8 cellular contexts compared by ENCODE assay signal in the genomic region with DNA sequence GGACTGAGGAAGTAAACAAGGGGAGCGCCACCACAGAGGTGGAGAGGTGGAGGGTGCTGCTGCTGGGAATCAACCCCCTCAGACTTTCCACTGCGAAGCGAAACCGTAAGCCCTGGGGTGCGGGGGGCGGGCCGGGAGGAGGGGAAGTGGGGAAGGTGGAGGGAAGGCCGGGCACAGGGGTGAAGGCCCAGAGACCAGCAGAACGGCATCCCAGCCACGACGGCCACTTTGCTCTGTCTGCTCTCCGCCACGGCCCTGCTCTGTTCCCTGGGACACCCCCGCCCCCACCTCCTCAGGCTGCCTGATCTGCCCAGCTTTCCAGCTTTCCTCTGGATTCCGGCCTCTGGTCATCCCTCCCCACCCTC. TPM values are rescaled to one million over a fixed set of nuclear protein-coding genes. Genes with fewer than 3 reads are reported as not detected.
A peak's percentile ranks its signal among the peaks of the same experiment; 100 is the strongest.
DNase-seq lines count a peak whose midpoint lies in the region; ATAC-seq and TF ChIP-seq lines count a peak whose summit lies in the region.

A gene (plus strand): TSS at position 190 of the 365 bp plus-strand sequence. CDS start 333 bp downstream, outside the sequence.

- H3K27me3 ChIP-seq in CD4-positive, CD25-positive, alpha-beta regulatory T cell (ENCODE audit: control insufficient read depth, insufficient read depth, low read length), result peaks cover 14% of the 10 kb centered on the region
- peaks cover 7% of the 10 kb centered on the region for H3K27me3 ChIP-seq in smooth muscle cell (ENCODE audit: low read depth)

- H3K9me3 ChIP-seq in CD4-positive, CD25-positive, alpha-beta regulatory T cell (ENCODE audit: control insufficient read depth in 2 of 2, low read length in 2 of 2), result no peaks in the 10 kb centered on the region
- no peaks in the 10 kb centered on the region for H3K9me3 ChIP-seq in smooth muscle cell (replicated peaks; ENCODE audit: low read depth)

- peaks cover 44% of the 10 kb centered on the region for H3K4me1 ChIP-seq in CD4-positive, CD25-positive, alpha-beta regulatory T cell (ENCODE audit: control insufficient read depth, insufficient read depth, low read length, poor library complexity, severe bottlenecking)
- peaks cover 40% of the 10 kb centered on the region for H3K4me1 ChIP-seq in smooth muscle cell (ENCODE audit: low read depth)

- H3K4me2 ChIP-seq in smooth muscle cell, result peak within 1 kb of the TSS; percentile 77

- H3K4me3 ChIP-seq in CD4-positive, CD25-positive, alpha-beta regulatory T cell (ENCODE audit: low read depth, low read length), result no peak within 1 kb of the TSS
- H3K4me3 ChIP-seq in smooth muscle cell (peak within 1 kb of the TSS; percentile 31), foreskin fibroblast (ENCODE audit: low read depth in 1 of 2, low read length in 2 of 2) (no peak within 1 kb of the TSS)

- peaks cover 16% of the 10 kb centered on the region for H3K79me2 ChIP-seq in smooth muscle cell (ENCODE audit: low read depth)

- H3K36me3 ChIP-seq in CD4-positive, CD25-positive, alpha-beta regulatory T cell (ENCODE audit: control insufficient read depth, insufficient read depth, low read length), result no peaks in the 10 kb centered on the region
- H3K36me3 ChIP-seq in smooth muscle cell (ENCODE audit: low read depth), result no peaks in the 10 kb centered on the region

- H3K9ac ChIP-seq in smooth muscle cell (ENCODE audit: low read depth), result no peak within 1 kb of the TSS

- peak within 1 kb of the TSS; percentile 46 to 74 (median 62) for H3K4me3 Mint-ChIP-seq in CD4-positive, CD25-positive, alpha-beta regulatory T cell
- H3K4me3 Mint-ChIP-seq in WTC11, result peak within 1 kb of the TSS; percentile 68
- H3K4me3 Mint-ChIP-seq in effector memory CD8-positive, alpha-beta T cell, result peak within 1 kb of the TSS; percentile 89 to 90

- POLR2A ChIA-PET in WTC11 (lab: Charles Lee), result interaction anchor here (1.0 to 1.5 kb wide), 2 partner anchors 16 to 24 kb away, joined by 3 to 4 read pairs; no protein-coding TSS in a partner anchor

- no peak for TF ChIP-seq CTCF in WTC11 (IDR thresholded peaks at IDR 0.05)
- TF ChIP-seq CTCF in smooth muscle cell (IDR thresholded peaks at IDR 0.05; ENCODE audit: borderline replicate concordance, insufficient read depth, poor library complexity, severe bottlenecking), result no peak
- TF ChIP-seq CTCF in foreskin fibroblast (IDR thresholded peaks at IDR 0.05; ENCODE audit: low read depth, low read length), result no peak

- H3K27me3 Mint-ChIP-seq in CD4-positive, CD25-positive, alpha-beta regulatory T cell, result peaks cover 49% of the 10 kb centered on the region
- H3K27me3 Mint-ChIP-seq in WTC11 (ENCODE audit: low read depth), result peaks cover 53% of the 10 kb centered on the region
- H3K27me3 Mint-ChIP-seq in effector memory CD8-positive, alpha-beta T cell, result peaks cover 0 to 14% of the 10 kb centered on the region in 2 donors

- WGBS in smooth muscle cell (ENCODE audit: low lambda C conversion rate), result 33% methylated on average over 6 of the region's 15 CpGs

- no peaks in the 10 kb centered on the region for H3K36me3 Mint-ChIP-seq in CD4-positive, CD25-positive, alpha-beta regulatory T cell
- peaks cover 13% of the 10 kb centered on the region for H3K36me3 Mint-ChIP-seq in WTC11
- H3K36me3 Mint-ChIP-seq in effector memory CD8-positive, alpha-beta T cell (ENCODE audit: insufficient read depth), result peaks cover 31% of the 10 kb centered on the region

- CTCF ChIA-PET in WTC11 (lab: Charles Lee), result interaction anchor here (0.9 to 10.5 kb wide), 7 partner anchors 9 to 235 kb away, joined by 3 to 234 read pairs (median 4); a partner anchor contains a TSS

- peak within 1 kb of the TSS; percentile 33 for H3K27ac ChIP-seq in CD4-positive, CD25-positive, alpha-beta regulatory T cell (ENCODE audit: insufficient read depth, low read length, poor library complexity, severe bottlenecking)
- no peak within 1 kb of the TSS for H3K27ac ChIP-seq in smooth muscle cell (ENCODE audit: low read depth)

- H3F3A ChIP-seq in smooth muscle cell (ENCODE audit: low read depth), result peaks cover 5% of the 10 kb centered on the region

- DNase-seq in CD4-positive, CD25-positive, alpha-beta regulatory T cell, result no peak
- DNase-seq in WTC11 (ENCODE audit: low spot score), result no peak
- DNase-seq in effector memory CD8-positive, alpha-beta T cell, result no peak
- DNase-seq in smooth muscle cell (lab: John Stamatoyannopoulos, UW; ENCODE audit: unreplicated experiment), result no peak
- DNase-seq in foreskin fibroblast, result no peak
- no peak for DNase-seq in NOMO-1 (lab: John Stamatoyannopoulos, UW; ENCODE audit: unreplicated experiment in 2 of 2)

- H4K20me1 ChIP-seq in smooth muscle cell (ENCODE audit: low read depth), result peaks cover 40% of the 10 kb centered on the region

- no peak within 1 kb of the TSS for H2AFZ ChIP-seq in smooth muscle cell (ENCODE audit: low read depth)

- ATAC-seq in CD4-positive, CD25-positive, alpha-beta regulatory T cell (ENCODE audit: low read depth in 2 of 2), result no peak
- ATAC-seq in WTC11, result no peak
- no peak for ATAC-seq in effector memory CD8-positive, alpha-beta T cell (replicated peaks)
- ATAC-seq in HG02884 (IDR thresholded peaks at IDR 0.05; ENCODE audit: unreplicated experiment), result no peak
- ATAC-seq in HG03460 (IDR thresholded peaks at IDR 0.05; ENCODE audit: unreplicated experiment), result no peak

- H3K9me3 Mint-ChIP-seq in CD4-positive, CD25-positive, alpha-beta regulatory T cell, result no peaks in the 10 kb centered on the region
- H3K9me3 Mint-ChIP-seq in WTC11, result no peaks in the 10 kb centered on the region
- H3K9me3 Mint-ChIP-seq in effector memory CD8-positive, alpha-beta T cell, result no peaks in the 10 kb centered on the region

- peak within 1 kb of the TSS; percentile 9 to 71 (median 59) for H3K27ac Mint-ChIP-seq in CD4-positive, CD25-positive, alpha-beta regulatory T cell
- peak within 1 kb of the TSS; percentile 42; the same call in 1 of the 2 replicates for H3K27ac Mint-ChIP-seq in WTC11
- peak within 1 kb of the TSS; percentile 91 to 92 for H3K27ac Mint-ChIP-seq in effector memory CD8-positive, alpha-beta T cell

- peaks cover 0 to 60% (median 14%) of the 10 kb centered on the region in 4 donors for H3K4me1 Mint-ChIP-seq in CD4-positive, CD25-positive, alpha-beta regulatory T cell
- H3K4me1 Mint-ChIP-seq in WTC11, result peaks cover 61% of the 10 kb centered on the region
- peaks cover 57 to 62% of the 10 kb centered on the region in 2 donors for H3K4me1 Mint-ChIP-seq in effector memory CD8-positive, alpha-beta T cell (ENCODE audit: low read depth in 2 of 2)

TF ChIP-seq in WTC11, 78 proteins besides CTCF, POLR2A, EP300 and RAD21:
- TF ChIP-seq CBFB (CRISPR knock-in tag; IDR thresholded peaks at IDR 0.05; ENCODE audit: low read depth), result no peak
- TF ChIP-seq, protein P1, sequence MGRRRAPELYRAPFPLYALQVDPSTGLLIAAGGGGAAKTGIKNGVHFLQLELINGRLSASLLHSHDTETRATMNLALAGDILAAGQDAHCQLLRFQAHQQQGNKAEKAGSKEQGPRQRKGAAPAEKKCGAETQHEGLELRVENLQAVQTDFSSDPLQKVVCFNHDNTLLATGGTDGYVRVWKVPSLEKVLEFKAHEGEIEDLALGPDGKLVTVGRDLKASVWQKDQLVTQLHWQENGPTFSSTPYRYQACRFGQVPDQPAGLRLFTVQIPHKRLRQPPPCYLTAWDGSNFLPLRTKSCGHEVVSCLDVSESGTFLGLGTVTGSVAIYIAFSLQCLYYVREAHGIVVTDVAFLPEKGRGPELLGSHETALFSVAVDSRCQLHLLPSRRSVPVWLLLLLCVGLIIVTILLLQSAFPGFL (CRISPR knock-in tag; IDR thresholded peaks at IDR 0.05; ENCODE audit: borderline replicate concordance), result no peak
- no peak for TF ChIP-seq OVOL2 (CRISPR knock-in tag; IDR thresholded peaks at IDR 0.05; ENCODE audit: borderline replicate concordance)
- TF ChIP-seq, protein P2, sequence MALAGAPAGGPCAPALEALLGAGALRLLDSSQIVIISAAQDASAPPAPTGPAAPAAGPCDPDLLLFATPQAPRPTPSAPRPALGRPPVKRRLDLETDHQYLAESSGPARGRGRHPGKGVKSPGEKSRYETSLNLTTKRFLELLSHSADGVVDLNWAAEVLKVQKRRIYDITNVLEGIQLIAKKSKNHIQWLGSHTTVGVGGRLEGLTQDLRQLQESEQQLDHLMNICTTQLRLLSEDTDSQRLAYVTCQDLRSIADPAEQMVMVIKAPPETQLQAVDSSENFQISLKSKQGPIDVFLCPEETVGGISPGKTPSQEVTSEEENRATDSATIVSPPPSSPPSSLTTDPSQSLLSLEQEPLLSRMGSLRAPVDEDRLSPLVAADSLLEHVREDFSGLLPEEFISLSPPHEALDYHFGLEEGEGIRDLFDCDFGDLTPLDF (CRISPR knock-in tag; IDR thresholded peaks at IDR 0.05), result no peak
- TF ChIP-seq, protein P3, sequence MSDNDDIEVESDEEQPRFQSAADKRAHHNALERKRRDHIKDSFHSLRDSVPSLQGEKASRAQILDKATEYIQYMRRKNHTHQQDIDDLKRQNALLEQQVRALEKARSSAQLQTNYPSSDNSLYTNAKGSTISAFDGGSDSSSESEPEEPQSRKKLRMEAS (CRISPR knock-in tag; IDR thresholded peaks at IDR 0.05), result no peak
- no peak for TF ChIP-seq ZNF317 (CRISPR knock-in tag; IDR thresholded peaks at IDR 0.05; ENCODE audit: borderline replicate concordance, low read depth)

RNA-seq across cellular contexts. Expression of the gene that starts here (rescaled TPM):
- 8.2 TPM for total RNA-seq in CD4-positive, CD25-positive, alpha-beta regulatory T cell
- 10 to 100 TPM in 2 of 4 donors, 1 to 10 TPM in 2; 6.3 to 12.6 (median 11.0) TPM for polyA plus RNA-seq in CD4-positive, CD25-positive, alpha-beta regulatory T cell
- 2.4 to 2.6 TPM (median 2.6 TPM) in 3 replicates for total RNA-seq in WTC11 (2021)
- total RNA-seq in smooth muscle cell, result 0.18 and 1.0 TPM in 2 replicates
- 1.7 and 3.7 TPM in 2 replicates for polyA plus RNA-seq in smooth muscle cell
